In the genomic region with DNA sequence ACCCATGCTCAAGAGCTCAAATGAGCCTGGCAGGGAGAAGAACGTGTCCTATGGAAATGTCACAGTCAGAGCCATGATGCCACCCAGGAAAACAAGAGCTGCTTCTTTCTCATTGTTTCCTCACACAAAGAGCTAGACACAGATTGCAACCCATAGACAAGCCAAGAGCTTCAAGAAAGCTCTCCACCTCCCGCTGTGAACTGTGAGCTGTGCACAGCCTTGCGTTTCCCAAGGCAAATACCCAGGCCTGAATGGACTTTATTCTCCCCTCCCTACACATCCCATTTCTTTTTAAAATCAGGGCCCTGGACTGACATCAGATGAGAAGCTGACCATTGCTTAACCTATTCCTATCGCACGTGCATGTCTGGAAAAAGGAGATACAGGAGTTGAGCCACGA, we compare ENCODE assay signal across 15 cellular contexts.
DNase-seq lines count a peak whose midpoint lies in the region; ATAC-seq lines count a peak whose summit lies in the region.
"Had no signal": no experiment of that assay in that cellular context is flagged by ENCODE, and none has a peak within 500 bp of the region (broad histone marks: within the 10 kb centered on the region; RNA-seq: fewer than 3 reads in every experiment).

No MANE protein-coding gene starts in this region.

- no peak overlapping the region for H3K18ac ChIP-seq in neuronal stem cell (ENCODE audit: low read length)

- H3K36me3 ChIP-seq in HUES48 (ENCODE audit: control insufficient read depth, insufficient read depth, low read length) (no peaks in the 10 kb centered on the region), neuronal stem cell (replicated peaks in 1 of 2; ENCODE audit: control insufficient read depth in 2 of 2, insufficient read depth in 2 of 2, low read length in 2 of 2) (no peaks in the 10 kb centered on the region)
- H3K36me3 ChIP-seq: BLaER1 treated with 17β-estradiol and CSF1 and Interleukin-3, amounts not matched to agents 10 nM and 100 nM; HAP-1 had no signal

- H2BK120ac ChIP-seq in neuronal stem cell (ENCODE audit: low read depth, low read length), result peak overlapping the region; percentile 7

- H3K27ac ChIP-seq in HUES48 (ENCODE audit: low read depth, low read length), result peak overlapping the region; percentile 37
- H3K27ac ChIP-seq in neuronal stem cell (replicated peaks; ENCODE audit: low read length), result peak overlapping the region; percentile 51
- H3K27ac ChIP-seq: BLaER1 treated with 17β-estradiol and CSF1 and Interleukin-3, amounts not matched to agents 10 nM and 100 nM had no signal

- H3K27me3 ChIP-seq in HUES48 (ENCODE audit: control insufficient read depth, insufficient read depth, low read length) (no peaks in the 10 kb centered on the region), neuronal stem cell (ENCODE audit: control insufficient read depth in 3 of 3, insufficient read depth in 3 of 3, low read depth in 1 of 3, low read length in 3 of 3) (peaks cover 0 to 24% (median 0%) of the 10 kb centered on the region in 3 experiments)
- H3K27me3 ChIP-seq: BLaER1 treated with 17β-estradiol and CSF1 and Interleukin-3, amounts not matched to agents 10 nM and 100 nM had no signal

- no peaks in the 10 kb centered on the region for H3K79me1 ChIP-seq in neuronal stem cell (ENCODE audit: low read depth, low read length)

- H3K4me3 ChIP-seq in HUES48 (ENCODE audit: low read depth, low read length), result no peak overlapping the region
- no peak overlapping the region for H3K4me3 ChIP-seq in neuronal stem cell (ENCODE audit: low read length in 2 of 2)
- H3K4me3 ChIP-seq: BLaER1 treated with 17β-estradiol and CSF1 and Interleukin-3, amounts not matched to agents 10 nM and 100 nM; GM12878; HAP-1 had no signal

- DNase-seq in NCI-H345 (lab: John Stamatoyannopoulos, UW) (peak; percentile 22), NCI-H345 treated with DMSO at 0.1 percent for 48 hours (lab: John Stamatoyannopoulos, UW; ENCODE audit: unreplicated experiment) (no peak), globus pallidus (ENCODE audit: low spot score) (peak; percentile 25), neuronal stem cell (ENCODE audit: low spot score) (peak; percentile 46), Kasumi-1 (lab: John Stamatoyannopoulos, UW) (no peak)
- DNase-seq: ACHN; CD4-positive, CD25-positive, alpha-beta regulatory T cell; DMS53; GOT3 had no signal

- H2AK5ac ChIP-seq in neuronal stem cell (ENCODE audit: low read depth, low read length), result peak overlapping the region; percentile 42

- H4K8ac ChIP-seq in neuronal stem cell (ENCODE audit: low read depth, low read length), result no peak overlapping the region

- peak overlapping the region; percentile 6 for H2BK15ac ChIP-seq in neuronal stem cell (ENCODE audit: low read length)

- no peak overlapping the region for H3K23ac ChIP-seq in neuronal stem cell (ENCODE audit: low read depth, low read length, poor library complexity)

- H2BK12ac ChIP-seq in neuronal stem cell (ENCODE audit: low read length), result peak overlapping the region; percentile 11

- H3K9me3 ChIP-seq in HUES48 (ENCODE audit: control insufficient read depth, insufficient read depth, low read length), result peaks cover 9% of the 10 kb centered on the region; the same call in 1 of the 2 replicates
- H3K9me3 ChIP-seq in neuronal stem cell (replicated peaks in 1 of 2; ENCODE audit: control insufficient read depth in 2 of 2, insufficient read depth in 1 of 2, low read depth in 1 of 2, low read length in 2 of 2), result peaks cover 6 to 9% of the 10 kb centered on the region in 2 donors
- H3K9me3 ChIP-seq: HAP-1 had no signal

- H4K91ac ChIP-seq in neuronal stem cell (ENCODE audit: low read depth, low read length, poor library complexity), result no peak overlapping the region

- WGBS in neuronal stem cell (ENCODE audit: extremely low coverage in 2 of 2, insufficient read length in 2 of 2, insufficient replicate concordance in 1 of 2), 2 donors, result no CpG with 5 or more reads among the region's 6 CpGs

- H3K14ac ChIP-seq in neuronal stem cell (ENCODE audit: low read length), result no peak overlapping the region

- no peak overlapping the region for H2BK5ac ChIP-seq in neuronal stem cell (ENCODE audit: low read length)

- H2AFZ ChIP-seq in neuronal stem cell (ENCODE audit: low read length), result no peak overlapping the region

- no peak overlapping the region for H3K4ac ChIP-seq in neuronal stem cell (ENCODE audit: low read length)

- peaks cover 13% of the 10 kb centered on the region; the same call in 1 of the 2 replicates for H3K4me1 ChIP-seq in HUES48 (ENCODE audit: control insufficient read depth, insufficient read depth, low read length)
- H3K4me1 ChIP-seq in neuronal stem cell (ENCODE audit: control insufficient read depth in 2 of 2, insufficient read depth in 1 of 2, low read depth in 1 of 2, low read length in 2 of 2), result peaks cover 17 to 21% of the 10 kb centered on the region in 2 donors
- H3K4me1 ChIP-seq: BLaER1 treated with 17β-estradiol and CSF1 and Interleukin-3, amounts not matched to agents 10 nM and 100 nM; HAP-1 had no signal

- H3K4me2 ChIP-seq in neuronal stem cell (ENCODE audit: insufficient read depth, low read length, poor library complexity, severe bottlenecking), result no peak overlapping the region
- H3K4me2 ChIP-seq: BLaER1 treated with 17β-estradiol and CSF1 and Interleukin-3, amounts not matched to agents 10 nM and 100 nM had no signal

- ATAC-seq in HG02870 (IDR thresholded peaks at IDR 0.05; ENCODE audit: unreplicated experiment) (no peak), GM21390 (IDR thresholded peaks at IDR 0.05; ENCODE audit: unreplicated experiment) (no peak)
- ATAC-seq: GM12878 had no signal

- no peak overlapping the region for H3K9ac ChIP-seq in HUES48 (ENCODE audit: low read depth, low read length)
- H3K9ac ChIP-seq in neuronal stem cell (ENCODE audit: low read depth, low read length, poor library complexity), result no peak overlapping the region
- H3K9ac ChIP-seq: BLaER1 treated with 17β-estradiol and CSF1 and Interleukin-3, amounts not matched to agents 10 nM and 100 nM had no signal

Comparison
In these comparisons a context has a peak if more than half of its experiments do, and no peak if none do; other contexts are left out.
1. DNase-seq: peak in NCI-H345 (single experiment), globus pallidus (single experiment) and neuronal stem cell (single experiment); none in NCI-H345 treated with DMSO at 0.1 percent for 48 hours (single experiment) and Kasumi-1 (0 of 2).